In genomic region chr2:14866953-14867352, GRCh38 we compare ENCODE assay signal across 21 cellular contexts.
A peak's percentile ranks its signal among the peaks of the same experiment; 100 is the strongest.
DNase-seq lines count a peak whose midpoint lies in the region; ATAC-seq and TF ChIP-seq lines count a peak whose summit lies in the region.
"Had no signal": no experiment of that assay in that cellular context is flagged by ENCODE, and none has a peak within 500 bp of the region (broad histone marks: within the 10 kb centered on the region; RNA-seq: fewer than 3 reads in every experiment).

No MANE protein-coding gene starts in this region.

- in situ Hi-C loops in astrocyte of the spinal cord (cut with HindIII; ENCODE audit: low sequenced_read_pairs), result no loop called here

- H3K4me3 ChIP-seq in astrocyte of the spinal cord (ENCODE audit: low read depth, low read length), result no peak overlapping the region
- H3K4me3 ChIP-seq in smooth muscle cell, result no peak overlapping the region
- H3K4me3 ChIP-seq in prostate gland, result no peak overlapping the region
- H3K4me3 ChIP-seq: K562, ovary, sigmoid colon, upper lobe of right lung had no signal

- peak; percentile 95 for DNase-seq in DMS79 (lab: John Stamatoyannopoulos, UW)
- DNase-seq in NCI-H1417 (lab: John Stamatoyannopoulos, UW), result peak; percentile 63 to 92 (median 66)
- DNase-seq in NCI-H345 (lab: John Stamatoyannopoulos, UW), result peak; percentile 99
- DNase-seq in astrocyte of the spinal cord (ENCODE audit: low read depth, low spot score), result peak; percentile 6
- DNase-seq in smooth muscle cell (lab: John Stamatoyannopoulos, UW; ENCODE audit: unreplicated experiment), result no peak
- no peak for DNase-seq in NCI-H1694 treated with DMSO at 0.1 percent for 48 hours (lab: John Stamatoyannopoulos, UW)
- no peak for DNase-seq in prostate gland (ENCODE audit: low spot score)
- DNase-seq: activated B cell treated with CpG ODN at 0.5 μM for 24 hours; CD4-positive, alpha-beta memory T cell; EL; foreskin fibroblast; hippocampal formation; islet precursor cell; naive thymus-derived CD4-positive, alpha-beta T cell; ovary; Right ventricle myocardium superior; sigmoid colon; T-helper 2 cell; upper lobe of right lung had no signal

- H4K20me1 ChIP-seq in smooth muscle cell (ENCODE audit: low read depth), result no peaks in the 10 kb centered on the region

- ATAC-seq in HG03095 (IDR thresholded peaks at IDR 0.05; ENCODE audit: unreplicated experiment), result no peak
- ATAC-seq: K562; naive thymus-derived CD4-positive, alpha-beta T cell; upper lobe of right lung had no signal

- no peak overlapping the region for H3K9ac ChIP-seq in smooth muscle cell (ENCODE audit: low read depth)

- no peaks in the 10 kb centered on the region for H3K79me2 ChIP-seq in smooth muscle cell (ENCODE audit: low read depth)

- no peaks in the 10 kb centered on the region for H3K9me3 ChIP-seq in smooth muscle cell (replicated peaks; ENCODE audit: low read depth)
- no peaks in the 10 kb centered on the region for H3K9me3 ChIP-seq in prostate gland
- H3K9me3 ChIP-seq: ovary, sigmoid colon, upper lobe of right lung had no signal

- no peaks in the 10 kb centered on the region for H3F3A ChIP-seq in smooth muscle cell (ENCODE audit: low read depth)

- H3K27me3 ChIP-seq in smooth muscle cell (ENCODE audit: low read depth), result no peaks in the 10 kb centered on the region
- H3K27me3 ChIP-seq in prostate gland (replicated peaks; ENCODE audit: insufficient read depth), result no peaks in the 10 kb centered on the region
- H3K27me3 ChIP-seq: ovary, sigmoid colon, upper lobe of right lung had no signal

- H3K27ac ChIP-seq in smooth muscle cell (ENCODE audit: low read depth), result no peak overlapping the region
- no peak overlapping the region for H3K27ac ChIP-seq in prostate gland
- H3K27ac ChIP-seq: ovary, sigmoid colon, upper lobe of right lung had no signal

- TF ChIP-seq POLR2A in prostate gland (IDR thresholded peaks at IDR 0.05), result no peak

- H3K36me3 ChIP-seq in smooth muscle cell (ENCODE audit: low read depth), result no peaks in the 10 kb centered on the region
- H3K36me3 ChIP-seq in prostate gland, result no peaks in the 10 kb centered on the region
- H3K36me3 ChIP-seq: ovary, sigmoid colon, upper lobe of right lung had no signal

- TF ChIP-seq CTCF in astrocyte of the spinal cord (IDR thresholded peaks at IDR 0.05; ENCODE audit: low read depth, low read length) (no peak), smooth muscle cell (IDR thresholded peaks at IDR 0.05; ENCODE audit: borderline replicate concordance, insufficient read depth, poor library complexity, severe bottlenecking) (no peak), prostate gland (IDR thresholded peaks at IDR 0.05) (no peak)

- no peaks in the 10 kb centered on the region for H3K4me1 ChIP-seq in smooth muscle cell (ENCODE audit: low read depth)
- no peaks in the 10 kb centered on the region for H3K4me1 ChIP-seq in prostate gland (replicated peaks)
- H3K4me1 ChIP-seq: sigmoid colon, upper lobe of right lung had no signal

- H3K4me2 ChIP-seq in smooth muscle cell, result no peak overlapping the region

- no peak overlapping the region for H2AFZ ChIP-seq in smooth muscle cell (ENCODE audit: low read depth)

- intact Hi-C loops in prostate gland (cut with DNase I), result no loop called here

Comparison
In these comparisons a context has a peak if more than half of its experiments do, and no peak if none do; other contexts are left out.
1. DNase-seq: peak in DMS79 (single experiment), NCI-H1417 (3 of 3), NCI-H345 (single experiment) and astrocyte of the spinal cord (single experiment); none in smooth muscle cell (single experiment), NCI-H1694 treated with DMSO at 0.1 percent for 48 hours (single experiment) and prostate gland (single experiment).